ENCODE assay signal across 38 cellular contexts in the genomic region with DNA sequence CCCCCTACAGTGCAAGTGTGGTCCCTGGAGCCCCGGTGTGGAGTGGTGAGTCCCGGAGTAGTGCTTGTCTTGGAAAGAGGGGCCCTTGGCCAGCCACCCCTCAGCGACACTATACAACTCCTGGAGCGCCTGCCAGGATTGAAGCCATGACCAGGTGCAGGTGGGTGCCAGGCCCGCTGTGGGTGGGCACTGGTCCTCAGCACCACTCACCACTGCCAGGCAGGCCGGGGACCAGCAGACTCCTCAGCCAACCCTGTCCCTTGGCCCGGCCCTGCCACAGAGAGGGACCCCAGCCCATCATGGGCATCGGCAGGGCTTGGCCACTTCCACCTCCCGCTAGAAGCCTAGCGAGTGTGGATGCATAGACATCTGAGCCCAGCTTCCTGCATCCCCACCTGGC.
"Had no signal": no experiment of that assay in that cellular context is flagged by ENCODE, and none has a peak within 500 bp of the region (broad histone marks: within the 10 kb centered on the region; RNA-seq: fewer than 3 reads in every experiment).

No MANE protein-coding gene starts in this region.

- H3K36me3 ChIP-seq: adrenal gland, brain microvascular endothelial cell, breast epithelium, cardiac muscle cell had no signal

- DNase-seq: activated effector memory CD4-positive, alpha-beta T cell treated with anti-CD3 and anti-CD28 coated beads, Interleukin-2, amount 50 U/mL, for 16 hours; activated effector memory CD4-positive, alpha-beta T cell treated with Interleukin-2 at 50 U/mL for 16 hours; activated gamma-delta T cell; activated gamma-delta T cell treated with Interleukin-2 at 50 U/mL for 16 hours; activated naive CD4-positive, alpha-beta T cell; activated naive CD4-positive, alpha-beta T cell treated with anti-CD3 and anti-CD28 coated beads for 36 hours; activated naive CD4-positive, alpha-beta T cell treated with anti-CD3 and anti-CD28 coated beads, Interleukin-2, amount 10 ng/mL, durations not matched to agents 7 days and 5 days; activated naive CD4-positive, alpha-beta T cell treated with anti-CD3 and anti-CD28 coated beads, Interleukin-2, amount 50 U/mL, for 16 hours; activated naive CD4-positive, alpha-beta T cell treated with Interleukin-2 at 50 U/mL for 16 hours; activated naive CD8-positive, alpha-beta T cell treated with anti-CD3 and anti-CD28 coated beads for 36 hours; activated naive CD8-positive, alpha-beta T cell treated with anti-CD3 and anti-CD28 coated beads, Interleukin-2, amount 10 ng/mL, durations not matched to agents 7 days and 5 days; activated naive CD8-positive, alpha-beta T cell treated with anti-CD3 and anti-CD28 coated beads, Interleukin-2, amount 50 U/mL, for 24 hours; activated T-cell treated with anti-CD3 and anti-CD28 coated beads, Interleukin-2, amount 50 U/mL, for 1 hour; activated T-cell treated with anti-CD3 and anti-CD28 coated beads, Interleukin-2, amount 50 U/mL, for 24 hours; activated T-cell treated with anti-CD3 and anti-CD28 coated beads, Interleukin-2, amount 50 U/mL, for 4 hours; activated T-cell treated with anti-CD3 and anti-CD28 coated beads, Interleukin-2, amount 50 U/mL, for 48 hours; activated T-cell treated with anti-CD3 and anti-CD28 coated beads, Interleukin-2, amount 50 U/mL, for 72 hours; adrenal gland; amniotic stem cell; amygdala; anterior cingulate cortex; body of pancreas; brain microvascular endothelial cell; caudate nucleus; cerebellar nuclear complex had no signal

- H3K4me1 Mint-ChIP-seq: activated naive CD8-positive, alpha-beta T cell treated with anti-CD3 and anti-CD28 coated beads for 36 hours; activated naive CD8-positive, alpha-beta T cell treated with anti-CD3 and anti-CD28 coated beads, Interleukin-2, amount 50 U/mL, for 24 hours; activated T-helper 17 cell treated with anti-CD3 and anti-CD28 coated beads, Interleukin-2, amount 50 U/mL, for 72 hours; brain; central memory CD8-positive, alpha-beta T cell had no signal

- H3K4me1 ChIP-seq: adrenal gland, ascending aorta, breast epithelium had no signal

- H3K4me3 Mint-ChIP-seq: activated naive CD4-positive, alpha-beta T cell treated with anti-CD3 and anti-CD28 coated beads for 36 hours; activated naive CD4-positive, alpha-beta T cell treated with anti-CD3 and anti-CD28 coated beads, Interleukin-2, amount 10 ng/mL, durations not matched to agents 7 days and 5 days; activated naive CD4-positive, alpha-beta T cell treated with anti-CD3 and anti-CD28 coated beads, Interleukin-2, amount 50 U/mL, for 24 hours; activated naive CD8-positive, alpha-beta T cell; activated naive CD8-positive, alpha-beta T cell treated with anti-CD3 and anti-CD28 coated beads for 36 hours; activated naive CD8-positive, alpha-beta T cell treated with anti-CD3 and anti-CD28 coated beads, Interleukin-2, amount 10 ng/mL, durations not matched to agents 7 days and 5 days; activated naive CD8-positive, alpha-beta T cell treated with anti-CD3 and anti-CD28 coated beads, Interleukin-2, amount 50 U/mL, for 24 hours; activated T-cell treated with anti-CD3 and anti-CD28 coated beads, Interleukin-2, amount 50 U/mL, for 24 hours; activated T-cell treated with anti-CD3 and anti-CD28 coated beads, Interleukin-2, amount 50 U/mL, for 4 hours; activated T-cell treated with anti-CD3 and anti-CD28 coated beads, Interleukin-2, amount 50 U/mL, for 72 hours; activated T-helper 1 cell treated with anti-CD3 and anti-CD28 coated beads, Interleukin-12 subunit alpha, Interleukin-12 subunit beta, Interleukin-2, Interleukin-4 antibody, amounts not matched to agents 30 ng/mL and 10 ng/mL and 1 ng/mL, durations not matched to agents 14 hours and 24 hours and 36 hours; activated T-helper 17 cell treated with anti-CD3 and anti-CD28 coated beads, Interleukin-2, amount 50 U/mL, for 72 hours; brain; central memory CD8-positive, alpha-beta T cell had no signal

- H3K9me3 Mint-ChIP-seq: activated naive CD4-positive, alpha-beta T cell treated with anti-CD3 and anti-CD28 coated beads for 36 hours; activated naive CD4-positive, alpha-beta T cell treated with anti-CD3 and anti-CD28 coated beads, Interleukin-2, amount 10 ng/mL, durations not matched to agents 7 days and 5 days; activated naive CD4-positive, alpha-beta T cell treated with anti-CD3 and anti-CD28 coated beads, Interleukin-2, amount 50 U/mL, for 24 hours; activated naive CD4-positive, alpha-beta T cell treated with anti-CD3 and anti-CD28 coated beads, Interleukin-2, amount 50 U/mL, for 72 hours; activated naive CD8-positive, alpha-beta T cell treated with anti-CD3 and anti-CD28 coated beads for 36 hours; activated naive CD8-positive, alpha-beta T cell treated with anti-CD3 and anti-CD28 coated beads, Interleukin-2, amount 10 ng/mL, durations not matched to agents 7 days and 5 days; activated naive CD8-positive, alpha-beta T cell treated with anti-CD3 and anti-CD28 coated beads, Interleukin-2, amount 50 U/mL, for 24 hours; activated T-cell treated with anti-CD3 and anti-CD28 coated beads, Interleukin-2, amount 50 U/mL, for 24 hours; activated T-cell treated with anti-CD3 and anti-CD28 coated beads, Interleukin-2, amount 50 U/mL, for 4 hours; activated T-cell treated with anti-CD3 and anti-CD28 coated beads, Interleukin-2, amount 50 U/mL, for 72 hours; activated T-helper 1 cell treated with anti-CD3 and anti-CD28 coated beads, Interleukin-12 subunit alpha, Interleukin-12 subunit beta, Interleukin-2, Interleukin-4 antibody, amounts not matched to agents 30 ng/mL and 10 ng/mL and 1 ng/mL, durations not matched to agents 14 hours and 24 hours and 36 hours; activated T-helper 17 cell treated with anti-CD3 and anti-CD28 coated beads, Interleukin-2, amount 50 U/mL, for 72 hours; activated T-helper 2 cell treated with anti-CD3 and anti-CD28 coated beads, Interferon-gamma antibody, Interleukin-2, Interleukin-4, amounts not matched to agents 10 μg/mL and 5 μg/mL and 100 μg/mL, durations not matched to agents 14 hours and 24 hours and 36 hours; central memory CD8-positive, alpha-beta T cell had no signal

- H3K27ac ChIP-seq: adrenal gland, ascending aorta, body of pancreas, brain microvascular endothelial cell, breast epithelium, cardiac muscle cell had no signal

- H3K27me3 ChIP-seq: adrenal gland, ascending aorta, body of pancreas, brain microvascular endothelial cell, breast epithelium, cardiac muscle cell had no signal

- H3K36me3 Mint-ChIP-seq: activated naive CD4-positive, alpha-beta T cell treated with anti-CD3 and anti-CD28 coated beads, Interleukin-2, amount 10 ng/mL, durations not matched to agents 7 days and 5 days; activated naive CD4-positive, alpha-beta T cell treated with anti-CD3 and anti-CD28 coated beads, Interleukin-2, amount 50 U/mL, for 24 hours; activated naive CD4-positive, alpha-beta T cell treated with anti-CD3 and anti-CD28 coated beads, Interleukin-2, amount 50 U/mL, for 72 hours; activated naive CD8-positive, alpha-beta T cell treated with anti-CD3 and anti-CD28 coated beads for 36 hours; activated naive CD8-positive, alpha-beta T cell treated with anti-CD3 and anti-CD28 coated beads, Interleukin-2, amount 10 ng/mL, durations not matched to agents 7 days and 5 days had no signal

- H3K9me3 ChIP-seq: adrenal gland, ascending aorta, body of pancreas, breast epithelium had no signal

- H3K27me3 Mint-ChIP-seq: activated naive CD4-positive, alpha-beta T cell treated with anti-CD3 and anti-CD28 coated beads, Interleukin-2, amount 50 U/mL, for 24 hours; activated naive CD8-positive, alpha-beta T cell treated with anti-CD3 and anti-CD28 coated beads, Interleukin-2, amount 50 U/mL, for 24 hours; activated T-helper 17 cell treated with anti-CD3 and anti-CD28 coated beads, Interleukin-2, amount 50 U/mL, for 72 hours; central memory CD8-positive, alpha-beta T cell had no signal

- FAIRE-seq: astrocyte, bronchial epithelial cell had no signal

- H3K27ac Mint-ChIP-seq: activated naive CD4-positive, alpha-beta T cell treated with anti-CD3 and anti-CD28 coated beads for 36 hours; activated naive CD4-positive, alpha-beta T cell treated with anti-CD3 and anti-CD28 coated beads, Interleukin-2, amount 10 ng/mL, durations not matched to agents 7 days and 5 days; activated naive CD4-positive, alpha-beta T cell treated with anti-CD3 and anti-CD28 coated beads, Interleukin-2, amount 50 U/mL, for 24 hours; activated naive CD4-positive, alpha-beta T cell treated with anti-CD3 and anti-CD28 coated beads, Interleukin-2, amount 50 U/mL, for 72 hours; activated naive CD8-positive, alpha-beta T cell; activated naive CD8-positive, alpha-beta T cell treated with anti-CD3 and anti-CD28 coated beads for 36 hours; activated naive CD8-positive, alpha-beta T cell treated with anti-CD3 and anti-CD28 coated beads, Interleukin-2, amount 10 ng/mL, durations not matched to agents 7 days and 5 days; activated naive CD8-positive, alpha-beta T cell treated with anti-CD3 and anti-CD28 coated beads, Interleukin-2, amount 50 U/mL, for 24 hours; activated T-cell treated with anti-CD3 and anti-CD28 coated beads, Interleukin-2, amount 50 U/mL, for 24 hours; activated T-cell treated with anti-CD3 and anti-CD28 coated beads, Interleukin-2, amount 50 U/mL, for 72 hours; activated T-helper 1 cell treated with anti-CD3 and anti-CD28 coated beads, Interleukin-12 subunit alpha, Interleukin-12 subunit beta, Interleukin-2, Interleukin-4 antibody, amounts not matched to agents 30 ng/mL and 10 ng/mL and 1 ng/mL, durations not matched to agents 14 hours and 24 hours and 36 hours; activated T-helper 17 cell treated with anti-CD3 and anti-CD28 coated beads, Interleukin-2, amount 50 U/mL, for 72 hours; activated T-helper 2 cell treated with anti-CD3 and anti-CD28 coated beads, Interferon-gamma antibody, Interleukin-2, Interleukin-4, amounts not matched to agents 10 μg/mL and 5 μg/mL and 100 μg/mL, durations not matched to agents 14 hours and 24 hours and 36 hours had no signal

- ATAC-seq: activated naive CD4-positive, alpha-beta T cell treated with anti-CD3 and anti-CD28 coated beads, Interleukin-2, amount 50 U/mL, for 72 hours; activated naive CD8-positive, alpha-beta T cell treated with anti-CD3 and anti-CD28 coated beads, Interleukin-2, amount 50 U/mL, for 24 hours; activated T-cell treated with anti-CD3 and anti-CD28 coated beads, Interleukin-2, amount 50 U/mL, for 4 hours; activated T-cell treated with anti-CD3 and anti-CD28 coated beads, Interleukin-2, amount 50 U/mL, for 72 hours; activated T-helper 17 cell treated with anti-CD3 and anti-CD28 coated beads, Interleukin-2, amount 50 U/mL, for 72 hours; body of pancreas had no signal

- H3K4me3 ChIP-seq: adrenal gland, ascending aorta, body of pancreas, breast epithelium, cardiac muscle cell had no signal
